Comparison of ENCODE assay signal across 19 cellular contexts in the genomic region with DNA sequence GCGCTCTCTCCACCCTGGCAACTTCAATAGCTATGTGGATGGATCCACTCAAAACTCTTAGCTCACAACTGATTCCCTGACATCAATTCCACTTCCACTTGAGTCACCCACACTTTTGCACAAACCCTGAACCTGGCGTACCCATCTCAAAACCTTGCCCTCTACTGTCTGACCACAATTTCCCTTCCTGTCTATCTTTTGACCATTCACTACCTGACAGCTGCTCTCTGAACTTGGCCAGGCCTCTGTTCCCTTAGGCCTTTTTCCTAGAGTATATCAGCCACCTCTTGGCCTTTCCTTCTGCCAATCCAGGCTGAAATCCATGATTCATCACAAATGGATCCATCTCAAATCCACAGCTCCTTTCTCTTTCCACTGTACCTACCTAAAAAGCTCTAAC.
DNase-seq lines count a peak whose midpoint lies in the region; ATAC-seq and TF ChIP-seq lines count a peak whose summit lies in the region.
"Had no signal": no experiment of that assay in that cellular context is flagged by ENCODE, and none has a peak within 500 bp of the region (broad histone marks: within the 10 kb centered on the region; RNA-seq: fewer than 3 reads in every experiment).

No MANE protein-coding gene starts in this region.

- no peak overlapping the region for H3K4me3 ChIP-seq in ascending aorta
- H3K4me3 ChIP-seq: HAP-1, SJCRH30 had no signal

- H3K9me3 Mint-ChIP-seq in natural killer cell, result no peaks in the 10 kb centered on the region
- no peaks in the 10 kb centered on the region for H3K9me3 Mint-ChIP-seq in natural killer cell treated with Interleukin-12 subunit alpha and Interleukin-12 subunit beta and Interleukin-15 and Interleukin-18, amount 100 ng/mL, for 72 hours
- no peaks in the 10 kb centered on the region for H3K9me3 Mint-ChIP-seq in progenitor cell of endocrine pancreas (ENCODE audit: low read depth)

- H3K27me3 Mint-ChIP-seq in natural killer cell (ENCODE audit: low read depth in 2 of 2) (peaks cover 0 to 4% of the 10 kb centered on the region in 2 donors), progenitor cell of endocrine pancreas (no peaks in the 10 kb centered on the region)
- H3K27me3 Mint-ChIP-seq in natural killer cell treated with Interleukin-12 subunit alpha and Interleukin-12 subunit beta and Interleukin-15 and Interleukin-18, amount 100 ng/mL, for 72 hours, result peaks cover 0 to 3% of the 10 kb centered on the region in 2 donors

- peaks cover 0 to 10% of the 10 kb centered on the region in 2 donors for H3K4me1 ChIP-seq in ascending aorta

- ATAC-seq in natural killer cell, result no peak
- ATAC-seq in natural killer cell treated with Interleukin-12 subunit alpha and Interleukin-12 subunit beta and Interleukin-15 and Interleukin-18, amount 100 ng/mL, for 72 hours, result no peak
- ATAC-seq in GM18505 (IDR thresholded peaks at IDR 0.05; ENCODE audit: unreplicated experiment), result no peak
- ATAC-seq in HG03439 (IDR thresholded peaks at IDR 0.05; ENCODE audit: unreplicated experiment), result no peak
- ATAC-seq in HG02970 (IDR thresholded peaks at IDR 0.05; ENCODE audit: low FRiP score, unreplicated experiment), result no peak

- intact Hi-C loops in natural killer cell (cut with micrococcal nuclease) (no loop called here), ascending aorta (cut with DNase I) (loop anchor here (2.0 kb wide), 1 partner anchor 18 kb away; no protein-coding TSS in a partner anchor)

- H3K27ac ChIP-seq in ascending aorta, result peak overlapping the region; percentile 13 to 25
- H3K27ac ChIP-seq: SJCRH30 had no signal

- H3K4me3 Mint-ChIP-seq in natural killer cell (peak overlapping the region; percentile 10), progenitor cell of endocrine pancreas (ENCODE audit: low read depth) (no peak overlapping the region)
- H3K4me3 Mint-ChIP-seq in natural killer cell treated with Interleukin-12 subunit alpha and Interleukin-12 subunit beta and Interleukin-15 and Interleukin-18, amount 100 ng/mL, for 72 hours, result no peak overlapping the region
- H3K4me3 Mint-ChIP-seq: B cell; CD4-positive, CD25-positive, alpha-beta regulatory T cell had no signal

- H3K36me3 ChIP-seq in ascending aorta, result no peaks in the 10 kb centered on the region
- H3K36me3 ChIP-seq: HAP-1 had no signal

- no peaks in the 10 kb centered on the region for H3K27me3 ChIP-seq in ascending aorta
- H3K27me3 ChIP-seq: SJCRH30 had no signal

- no peaks in the 10 kb centered on the region for H3K36me3 Mint-ChIP-seq in natural killer cell
- H3K36me3 Mint-ChIP-seq in natural killer cell treated with Interleukin-12 subunit alpha and Interleukin-12 subunit beta and Interleukin-15 and Interleukin-18, amount 100 ng/mL, for 72 hours, result no peaks in the 10 kb centered on the region
- peaks cover 3% of the 10 kb centered on the region for H3K36me3 Mint-ChIP-seq in progenitor cell of endocrine pancreas (ENCODE audit: insufficient read depth)
- H3K36me3 Mint-ChIP-seq: CD4-positive, CD25-positive, alpha-beta regulatory T cell had no signal

- no peaks in the 10 kb centered on the region for H3K9me3 ChIP-seq in ascending aorta
- H3K9me3 ChIP-seq: HAP-1, SJCRH30 had no signal

- TF ChIP-seq CTCF in natural killer cell (IDR thresholded peaks at IDR 0.05) (no peak), ascending aorta (IDR thresholded peaks at IDR 0.05) (no peak), progenitor cell of endocrine pancreas (IDR thresholded peaks at IDR 0.05; ENCODE audit: unreplicated experiment) (no peak)

- peak overlapping the region in 1 of 2 donors; percentile 35 for H3K27ac Mint-ChIP-seq in natural killer cell
- no peak overlapping the region for H3K27ac Mint-ChIP-seq in natural killer cell treated with Interleukin-12 subunit alpha and Interleukin-12 subunit beta and Interleukin-15 and Interleukin-18, amount 100 ng/mL, for 72 hours
- peak overlapping the region; percentile 8 for H3K27ac Mint-ChIP-seq in progenitor cell of endocrine pancreas
- H3K27ac Mint-ChIP-seq: B cell; CD4-positive, CD25-positive, alpha-beta regulatory T cell had no signal

- DNase-seq in natural killer cell (no peak), ascending aorta (ENCODE audit: low spot score in 2 of 2) (no peak), progenitor cell of endocrine pancreas (ENCODE audit: low spot score, unreplicated experiment) (no peak), cerebellum (ENCODE audit: low spot score) (no peak)
- DNase-seq in natural killer cell treated with Interleukin-12 subunit alpha and Interleukin-12 subunit beta and Interleukin-15 and Interleukin-18, amount 100 ng/mL, for 72 hours (ENCODE audit: low spot score), result no peak
- DNase-seq: CD4-positive, CD25-positive, alpha-beta regulatory T cell; COR-L47; Kasumi-1; NCI-H1105 treated with DMSO at 0.1 percent for 48 hours; NCI-H1694 treated with DMSO at 0.1 percent for 48 hours; NCI-H510A; NCI-H748 treated with DMSO at 0.1 percent for 48 hours; OCI-M1; SJCRH30 had no signal

- peaks cover 13 to 20% of the 10 kb centered on the region in 2 donors for H3K4me1 Mint-ChIP-seq in natural killer cell
- H3K4me1 Mint-ChIP-seq in natural killer cell treated with Interleukin-12 subunit alpha and Interleukin-12 subunit beta and Interleukin-15 and Interleukin-18, amount 100 ng/mL, for 72 hours (ENCODE audit: low read depth in 2 of 2), result peaks cover 6 to 7% of the 10 kb centered on the region in 2 donors
- peaks cover 28% of the 10 kb centered on the region for H3K4me1 Mint-ChIP-seq in progenitor cell of endocrine pancreas (ENCODE audit: low read depth)
- H3K4me1 Mint-ChIP-seq: B cell; CD4-positive, CD25-positive, alpha-beta regulatory T cell had no signal

- no peak for TF ChIP-seq POLR2A in GM18505 (IDR thresholded peaks at IDR 0.05; ENCODE audit: borderline replicate concordance, extremely low read depth, insufficient read depth, insufficient read length)
